ENCODE assay signal across 23 cellular contexts in genomic region chr1:180946537-180947507, GRCh38. TPM values are rescaled to one million over a fixed set of nuclear protein-coding genes. Genes with fewer than 3 reads are reported as not detected.
DNase-seq lines count a peak whose midpoint lies in the region; ATAC-seq and TF ChIP-seq lines count a peak whose summit lies in the region.
"Had no signal": no experiment of that assay in that cellular context is flagged by ENCODE, and none has a peak within 500 bp of the region (broad histone marks: within the 10 kb centered on the region; RNA-seq: fewer than 3 reads in every experiment).

No MANE protein-coding gene starts in this region.

- no peak overlapping the region for H3K4me3 Mint-ChIP-seq in activated CD4-positive, alpha-beta T cell treated with anti-CD3 and anti-CD28 coated beads for 36 hours
- H3K4me3 Mint-ChIP-seq: CD14-positive monocyte, IgD-negative memory B cell had no signal

- DNase-seq in activated CD4-positive, alpha-beta T cell treated with anti-CD3 and anti-CD28 coated beads for 36 hours = no peak
- no peak for DNase-seq in activated CD4-positive, alpha-beta T cell treated with anti-CD3 and anti-CD28 coated beads for 1 hour
- DNase-seq in smooth muscle cell (lab: John Stamatoyannopoulos, UW; ENCODE audit: unreplicated experiment) (no peak), mammary epithelial cell (no peak), pons (ENCODE audit: low spot score) (no peak), T-helper 9 cell (no peak)
- DNase-seq: ACHN; activated gamma-delta T cell treated with Interleukin-2 at 50 U/mL for 16 hours; amygdala; central memory CD4-positive, alpha-beta T cell; GF-D8; kidney glomerular epithelial cell; naive B cell; NCI-H1694 treated with DMSO at 0.1 percent for 48 hours; NK-92 treated with Interleukin-12 subunit alpha and Interleukin-12 subunit beta, amount 100 ng/mL, for 24 hours; Peyer's patch had no signal

- dilution Hi-C loops in mammary epithelial cell (cut with HindIII; ENCODE audit: low sequenced_read_pairs) = no loop called here

- H3K4me3 ChIP-seq in HEK293 (ENCODE audit: low read depth, low read length) = no peak overlapping the region
- H3K4me3 ChIP-seq in smooth muscle cell = no peak overlapping the region
- no peak overlapping the region for H3K4me3 ChIP-seq in mammary epithelial cell (replicated peaks in 1 of 3; ENCODE audit: insufficient read depth in 1 of 3, low read depth in 2 of 3, low read length in 3 of 3)
- H3K4me3 ChIP-seq: gastroesophageal sphincter, Peyer's patch had no signal

- H3K79me2 ChIP-seq in smooth muscle cell (ENCODE audit: low read depth) (no peaks in the 10 kb centered on the region), mammary epithelial cell (ENCODE audit: insufficient read depth, low read length) (no peaks in the 10 kb centered on the region)
- H3K79me2 ChIP-seq: parathyroid adenoma had no signal

- H3K4me1 Mint-ChIP-seq in activated CD4-positive, alpha-beta T cell treated with anti-CD3 and anti-CD28 coated beads for 36 hours = peaks cover 7% of the 10 kb centered on the region
- H3K4me1 Mint-ChIP-seq: CD14-positive monocyte, naive B cell had no signal

- in situ Hi-C loops in mammary epithelial cell (cut with MboI; ENCODE audit: low sequenced_read_pairs in 2 of 2) = no loop called here

- no peak overlapping the region for H3K9ac ChIP-seq in smooth muscle cell (ENCODE audit: low read depth)
- no peak overlapping the region for H3K9ac ChIP-seq in mammary epithelial cell (ENCODE audit: insufficient read depth, low read length)
- H3K9ac ChIP-seq: parathyroid adenoma had no signal

- POLR2A ChIA-PET in activated CD4-positive, alpha-beta T cell treated with anti-CD3 and anti-CD28 coated beads for 36 hours (lab: Charles Lee) = no interaction called here
- POLR2A ChIA-PET in HEK293 (lab: Yijun Ruan, JAX) = no interaction called here

- 80% methylated on average over 18 of the region's 18 CpGs for WGBS in smooth muscle cell (ENCODE audit: low lambda C conversion rate)
- 92% methylated on average over 14 of the region's 18 CpGs for WGBS in mammary epithelial cell (ENCODE audit: low coverage, missing lambda C conversion rate)

- no peak for TF ChIP-seq CTCF in HEK293 (tag by site-specific recombination; IDR thresholded peaks at IDR 0.05)
- TF ChIP-seq CTCF in smooth muscle cell (IDR thresholded peaks at IDR 0.05; ENCODE audit: borderline replicate concordance, insufficient read depth, poor library complexity, severe bottlenecking) = no peak
- TF ChIP-seq CTCF in mammary epithelial cell (conservative IDR thresholded peaks at IDR 0.05 in 1 of 2, IDR thresholded peaks at IDR 0.05 in 1 of 2; ENCODE audit: extremely low read depth in 1 of 2, insufficient read depth in 1 of 2, low read depth in 1 of 2, low read length in 2 of 2) = no peak

- H3K4me2 ChIP-seq in smooth muscle cell (no peak overlapping the region), mammary epithelial cell (ENCODE audit: insufficient read depth, low read depth, low read length) (no peak overlapping the region)

- H3K9me3 ChIP-seq in HEK293 (ENCODE audit: control insufficient read depth, insufficient read depth, low read depth, low read length) = no peaks in the 10 kb centered on the region
- H3K9me3 ChIP-seq in smooth muscle cell (replicated peaks; ENCODE audit: low read depth) = no peaks in the 10 kb centered on the region
- H3K9me3 ChIP-seq in mammary epithelial cell (replicated peaks; ENCODE audit: insufficient read depth, low read length) = peaks cover 27% of the 10 kb centered on the region
- H3K9me3 ChIP-seq: gastroesophageal sphincter had no signal

- peaks cover 23% of the 10 kb centered on the region for H3K9me3 Mint-ChIP-seq in activated CD4-positive, alpha-beta T cell treated with anti-CD3 and anti-CD28 coated beads for 36 hours (ENCODE audit: low read depth)

- H3K27ac ChIP-seq in HEK293 (ENCODE audit: extremely low read depth, low read depth, low read length) = no peak overlapping the region
- peak overlapping the region; percentile 60 for H3K27ac ChIP-seq in cingulate gyrus (ENCODE audit: low read depth, low read length)
- peak overlapping the region; percentile 90 for H3K27ac ChIP-seq in smooth muscle cell (ENCODE audit: low read depth)
- no peak overlapping the region for H3K27ac ChIP-seq in mammary epithelial cell (ENCODE audit: insufficient read depth, low read depth, low read length)
- H3K27ac ChIP-seq: parathyroid adenoma, Peyer's patch had no signal

- H4K20me1 ChIP-seq in smooth muscle cell (ENCODE audit: low read depth) (no peaks in the 10 kb centered on the region), mammary epithelial cell (ENCODE audit: insufficient read depth, low read length) (no peaks in the 10 kb centered on the region)

- peaks cover 39% of the 10 kb centered on the region for H3K36me3 Mint-ChIP-seq in activated CD4-positive, alpha-beta T cell treated with anti-CD3 and anti-CD28 coated beads for 36 hours (ENCODE audit: low read depth)

- peaks cover 3% of the 10 kb centered on the region for H3K27me3 Mint-ChIP-seq in activated CD4-positive, alpha-beta T cell treated with anti-CD3 and anti-CD28 coated beads for 36 hours
- H3K27me3 Mint-ChIP-seq: IgD-negative memory B cell, naive B cell had no signal

- intact Hi-C loops in activated CD4-positive, alpha-beta T cell treated with anti-CD3 and anti-CD28 coated beads for 36 hours (cut with DNase I, micrococcal nuclease) = no loop called here
- intact Hi-C loops in mammary epithelial cell (cut with micrococcal nuclease) = no loop called here

- peak; percentile 39 for ATAC-seq in activated CD4-positive, alpha-beta T cell treated with anti-CD3 and anti-CD28 coated beads for 36 hours
- ATAC-seq: gastroesophageal sphincter, sciatic nerve had no signal

- no peaks in the 10 kb centered on the region for H3K27me3 ChIP-seq in smooth muscle cell (ENCODE audit: low read depth)
- H3K27me3 ChIP-seq in mammary epithelial cell (ENCODE audit: insufficient read depth, low read length) = no peaks in the 10 kb centered on the region
- H3K27me3 ChIP-seq: gastroesophageal sphincter, Peyer's patch had no signal

- no peaks in the 10 kb centered on the region for H3F3A ChIP-seq in smooth muscle cell (ENCODE audit: low read depth)

- H3K4me1 ChIP-seq in HEK293 (ENCODE audit: control insufficient read depth, insufficient read depth, low read length) = no peaks in the 10 kb centered on the region
- peaks cover 9% of the 10 kb centered on the region for H3K4me1 ChIP-seq in smooth muscle cell (ENCODE audit: low read depth)
- no peaks in the 10 kb centered on the region for H3K4me1 ChIP-seq in mammary epithelial cell (ENCODE audit: insufficient read depth, low read length)
- H3K4me1 ChIP-seq: parathyroid adenoma, Peyer's patch had no signal

- no peak overlapping the region for H3K27ac Mint-ChIP-seq in activated CD4-positive, alpha-beta T cell treated with anti-CD3 and anti-CD28 coated beads for 36 hours
- H3K27ac Mint-ChIP-seq: IgD-negative memory B cell, naive B cell had no signal

- BruUV-seq in mammary epithelial cell (replicated peaks; lab: Mats Ljungman, UMichigan) = no TSS peak

- peaks cover 0 to 23% of the 10 kb centered on the region in 2 experiments; a peak in 2 of 3 replicates for H3K36me3 ChIP-seq in HEK293 (ENCODE audit: control insufficient read depth in 2 of 2, insufficient read depth in 1 of 2, low read length in 2 of 2)
- no peaks in the 10 kb centered on the region for H3K36me3 ChIP-seq in smooth muscle cell (ENCODE audit: low read depth)
- H3K36me3 ChIP-seq in mammary epithelial cell (ENCODE audit: insufficient read depth, low read length) = no peaks in the 10 kb centered on the region

- H2AFZ ChIP-seq in smooth muscle cell (ENCODE audit: low read depth) = no peak overlapping the region
- no peak overlapping the region for H2AFZ ChIP-seq in mammary epithelial cell (ENCODE audit: low read depth, low read length)
- H2AFZ ChIP-seq: parathyroid adenoma had no signal

- CTCF ChIA-PET in activated CD4-positive, alpha-beta T cell treated with anti-CD3 and anti-CD28 coated beads for 36 hours (lab: Charles Lee) = no interaction called here
- CTCF ChIA-PET in HEK293 (lab: Yijun Ruan, JAX) = no interaction called here
- CTCF ChIA-PET in mammary epithelial cell (lab: Charles Lee; ENCODE audit: low non-redundant PET) = interaction anchor here (0.6 kb wide), 1 partner anchor 120 kb away, joined by 10 read pairs; no protein-coding TSS in a partner anchor

TF ChIP-seq in HEK293, 187 proteins besides CTCF, POLR2A, EP300 and RAD21:
- no peak for TF ChIP-seq ZNF274 (IDR thresholded peaks at IDR 0.05; ENCODE audit: low read length)
- TF ChIP-seq ZNF274 (tag by site-specific recombination; IDR thresholded peaks at IDR 0.05; ENCODE audit: borderline replicate concordance) = 0 out of 2 replicates have a peak, but pooled peaks have one; percentile 47
- TF ChIP-seq ZBTB7A (tag by site-specific recombination; IDR thresholded peaks at IDR 0.05; ENCODE audit: low read depth) = no peak

RNA-seq across cellular contexts. Expression of gene KIAA1614, which starts 34.1 kb away (rescaled TPM):
- under 1 TPM in 1 of 2 experiments, not detected in 1; 0.09 TPM for total RNA-seq in activated CD4-positive, alpha-beta T cell treated with anti-CD3 and anti-CD28 coated beads for 36 hours
- total RNA-seq in smooth muscle cell (3.2 and 8.4 TPM in 2 replicates), mammary epithelial cell (1 to 10 TPM in 1 of 2 donors, under 1 TPM in 1; 0.26 to 3.7 TPM)
- polyA plus RNA-seq in smooth muscle cell (2.9 and 6.8 TPM in 2 replicates), mammary epithelial cell (0.03 TPM)
- polyA minus RNA-seq in mammary epithelial cell = not detected
- polyA plus RNA-seq: CD14-positive monocyte, IgD-negative memory B cell had no signal

Comparison
In these comparisons a context has a peak if more than half of its experiments do, and no peak if none do; other contexts are left out.
1. H3K27ac ChIP-seq: peak in cingulate gyrus (single experiment) and smooth muscle cell (single experiment); none in HEK293 (single experiment) and mammary epithelial cell (single experiment).